In the genomic region with DNA sequence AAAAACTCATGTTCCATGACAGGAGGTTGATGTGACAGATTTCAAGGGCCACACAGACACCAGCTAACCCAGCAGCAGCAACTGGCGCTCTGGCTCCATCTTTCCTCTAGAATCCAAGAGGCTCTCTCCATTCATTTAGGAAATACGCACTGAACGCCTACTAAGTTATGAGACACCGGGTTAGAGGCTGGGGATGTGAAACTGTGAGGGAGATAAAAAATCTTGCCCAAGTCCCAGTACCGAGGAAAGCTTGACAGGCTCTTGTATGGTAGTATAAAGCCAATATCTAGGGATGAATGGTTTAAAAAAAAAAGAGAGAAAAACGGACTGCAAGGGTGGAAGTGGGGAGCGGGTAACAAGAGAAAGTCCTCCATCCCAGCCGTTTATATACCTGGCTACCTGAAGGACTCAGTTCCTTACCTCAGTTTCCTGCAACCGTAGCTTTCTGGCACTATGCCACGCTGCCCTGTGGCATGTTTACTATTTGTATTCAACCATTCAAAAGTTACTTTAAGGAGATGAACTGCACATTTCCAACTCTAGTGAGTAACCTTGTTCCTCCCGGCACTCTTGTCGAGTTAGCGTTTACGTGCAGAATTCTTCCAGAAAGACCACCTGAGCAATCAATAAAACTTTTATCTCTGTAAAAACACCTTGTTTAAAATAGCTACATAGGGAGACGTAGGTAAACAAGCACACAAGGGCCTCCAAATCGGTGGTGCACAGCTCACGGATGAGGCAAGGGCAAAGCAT, we compare ENCODE assay signal across 8 cellular contexts. TPM values are rescaled to one million over a fixed set of nuclear protein-coding genes. Genes with fewer than 3 reads are reported as not detected.
DNase-seq lines count a peak whose midpoint lies in the region; ATAC-seq and TF ChIP-seq lines count a peak whose summit lies in the region.

No MANE protein-coding gene starts in this region.

- no peaks in the 10 kb centered on the region for H3K9me3 ChIP-seq in SK-N-SH
- no peaks in the 10 kb centered on the region for H3K9me3 ChIP-seq in SJSA1 (replicated peaks)

- H3K36me3 ChIP-seq in SK-N-SH (replicated peaks in 1 of 2; ENCODE audit: control insufficient read depth in 1 of 2, insufficient read depth in 2 of 2, low read length in 1 of 2): no peaks in the 10 kb centered on the region
- no peaks in the 10 kb centered on the region for H3K36me3 ChIP-seq in SJSA1

- H3K27me3 Mint-ChIP-seq in progenitor cell of endocrine pancreas: no peaks in the 10 kb centered on the region

- H3F3A ChIP-seq in SK-N-SH (replicated peaks; ENCODE audit: insufficient read depth): peaks cover 7% of the 10 kb centered on the region

- TF ChIP-seq RAD21 in SK-N-SH (IDR thresholded peaks at IDR 0.05; ENCODE audit: low read length): no peak

- H3K4me1 ChIP-seq in SK-N-SH (ENCODE audit: control insufficient read depth in 1 of 2, insufficient read depth in 2 of 2, low read depth in 1 of 2, low read length in 1 of 2): peaks cover 10 to 14% of the 10 kb centered on the region in 2 experiments; a peak in 2 of 4 replicates
- peaks cover 16% of the 10 kb centered on the region for H3K4me1 ChIP-seq in SJSA1 (replicated peaks)

- peak overlapping the region; percentile 38; the same call in 1 of the 2 replicates for H3K9ac ChIP-seq in SK-N-SH

- H3K36me3 Mint-ChIP-seq in progenitor cell of endocrine pancreas (ENCODE audit: insufficient read depth): no peaks in the 10 kb centered on the region

- no peaks in the 10 kb centered on the region for H4K20me1 ChIP-seq in SK-N-SH (ENCODE audit: insufficient read depth)

- DNase-seq in SK-N-SH (no peak), SJSA1 (ENCODE audit: low read depth in 1 of 2, low spot score in 2 of 2) (no peak), fibroblast of pulmonary artery (ENCODE audit: low read depth) (no peak), progenitor cell of endocrine pancreas (ENCODE audit: low spot score, unreplicated experiment) (no peak)
- no peak for DNase-seq in stimulated activated CD4-positive, alpha-beta T cell treated with anti-CD3 and anti-CD28 coated beads, Interleukin-15, amount 100 ng/mL, for 24 hours
- DNase-seq in stimulated activated CD4-positive, alpha-beta T cell treated with anti-CD3 and anti-CD28 coated beads, Interleukin-1b, Interleukin-23, amount 100 ng/mL, for 48 hours: no peak

- H3K4me1 Mint-ChIP-seq in progenitor cell of endocrine pancreas (ENCODE audit: low read depth): peaks cover 16% of the 10 kb centered on the region

- H3K4me3 ChIP-seq in SK-N-SH (ENCODE audit: low read depth in 2 of 2, low read length in 1 of 2) (peak overlapping the region; percentile 56 to 62), SJSA1 (peak overlapping the region; percentile 56), fibroblast of pulmonary artery (replicated peaks; ENCODE audit: low read depth, low read length) (peak overlapping the region; percentile 50)

- ATAC-seq in SK-N-SH treated with all-trans-retinoic acid at 6 μM for 48 hours (no peak), GM21360 (IDR thresholded peaks at IDR 0.05; ENCODE audit: unreplicated experiment) (no peak)

- H3K79me2 ChIP-seq in SK-N-SH (ENCODE audit: insufficient read depth): no peaks in the 10 kb centered on the region

- TF ChIP-seq CTCF in SK-N-SH (IDR thresholded peaks at IDR 0.05) (no peak), fibroblast of pulmonary artery (IDR thresholded peaks at IDR 0.05; ENCODE audit: low read length, missing control alignments) (no peak), progenitor cell of endocrine pancreas (IDR thresholded peaks at IDR 0.05; ENCODE audit: unreplicated experiment) (no peak)

- TF ChIP-seq EP300 in SK-N-SH (IDR thresholded peaks at IDR 0.05; ENCODE audit: borderline replicate concordance in 1 of 2, low read depth in 1 of 2, low read length in 1 of 2): no peak

- no peaks in the 10 kb centered on the region for H3K9me3 Mint-ChIP-seq in progenitor cell of endocrine pancreas (ENCODE audit: low read depth)

- peak overlapping the region; percentile 97 for H3K27ac Mint-ChIP-seq in progenitor cell of endocrine pancreas

- H3K27ac ChIP-seq in SK-N-SH (ENCODE audit: low read depth in 2 of 2, low read length in 1 of 2) (peak overlapping the region; percentile 33 to 79; a peak in 3 of 4 replicates), SJSA1 (no peak overlapping the region)

- no peaks in the 10 kb centered on the region; the same call in 1 of the 2 replicates for H3K27me3 ChIP-seq in SK-N-SH (ENCODE audit: insufficient read depth)
- H3K27me3 ChIP-seq in SJSA1 (replicated peaks): peaks cover 17% of the 10 kb centered on the region

- H3K4me3 Mint-ChIP-seq in progenitor cell of endocrine pancreas (ENCODE audit: low read depth): peak overlapping the region; percentile 84

- H3K4me2 ChIP-seq in SK-N-SH: peak overlapping the region; percentile 65

- POLR2A ChIA-PET in SK-N-SH (lab: Yijun Ruan, JAX): interaction anchor here (0.7 to 1.1 kb wide), 7 partner anchors 11 to 539 kb away, joined by 3 to 4 read pairs (median 4); a partner anchor contains a TSS

- CTCF ChIA-PET in SK-N-SH (lab: Yijun Ruan, JAX): interaction anchor here (0.6 to 1.7 kb wide), 35 partner anchors 11 to 689 kb away, joined by 3 to 17 read pairs (median 4); a partner anchor contains a TSS

- 59% methylated on average over 17 of the region's 17 CpGs for WGBS in SK-N-SH (ENCODE audit: low lambda C conversion rate)

- peak overlapping the region; percentile 77; the same call in 1 of the 2 replicates for H2AFZ ChIP-seq in SK-N-SH (ENCODE audit: low read depth)

- no peaks in the 10 kb centered on the region for H3K9me2 ChIP-seq in SK-N-SH

TF ChIP-seq in SK-N-SH, 30 proteins besides CTCF, POLR2A, EP300 and RAD21 (continues in another document):
- TF ChIP-seq YY1 (IDR thresholded peaks at IDR 0.05; ENCODE audit: low read depth) (no peak), RXRA (IDR thresholded peaks at IDR 0.05; ENCODE audit: borderline replicate concordance, low read depth) (no peak), TAF1 (IDR thresholded peaks at IDR 0.05; ENCODE audit: borderline replicate concordance, low read depth, low read length) (no peak), CHD2 (IDR thresholded peaks at IDR 0.05; ENCODE audit: low read length, partially characterized antibody) (no peak), TEAD4 (IDR thresholded peaks at IDR 0.05; ENCODE audit: borderline replicate concordance, insufficient read depth) (no peak), RFX5 (IDR thresholded peaks at IDR 0.05; ENCODE audit: low read length) (no peak), ELF1 (IDR thresholded peaks at IDR 0.05) (no peak), SMC3 (IDR thresholded peaks at IDR 0.05; ENCODE audit: low read depth, low read length) (no peak)
- TF ChIP-seq, protein P1, sequence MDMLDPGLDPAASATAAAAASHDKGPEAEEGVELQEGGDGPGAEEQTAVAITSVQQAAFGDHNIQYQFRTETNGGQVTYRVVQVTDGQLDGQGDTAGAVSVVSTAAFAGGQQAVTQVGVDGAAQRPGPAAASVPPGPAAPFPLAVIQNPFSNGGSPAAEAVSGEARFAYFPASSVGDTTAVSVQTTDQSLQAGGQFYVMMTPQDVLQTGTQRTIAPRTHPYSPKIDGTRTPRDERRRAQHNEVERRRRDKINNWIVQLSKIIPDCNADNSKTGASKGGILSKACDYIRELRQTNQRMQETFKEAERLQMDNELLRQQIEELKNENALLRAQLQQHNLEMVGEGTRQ (IDR thresholded peaks at IDR 0.05; ENCODE audit: borderline replicate concordance, low read depth, low read length): no peak
- TF ChIP-seq, protein P2, sequence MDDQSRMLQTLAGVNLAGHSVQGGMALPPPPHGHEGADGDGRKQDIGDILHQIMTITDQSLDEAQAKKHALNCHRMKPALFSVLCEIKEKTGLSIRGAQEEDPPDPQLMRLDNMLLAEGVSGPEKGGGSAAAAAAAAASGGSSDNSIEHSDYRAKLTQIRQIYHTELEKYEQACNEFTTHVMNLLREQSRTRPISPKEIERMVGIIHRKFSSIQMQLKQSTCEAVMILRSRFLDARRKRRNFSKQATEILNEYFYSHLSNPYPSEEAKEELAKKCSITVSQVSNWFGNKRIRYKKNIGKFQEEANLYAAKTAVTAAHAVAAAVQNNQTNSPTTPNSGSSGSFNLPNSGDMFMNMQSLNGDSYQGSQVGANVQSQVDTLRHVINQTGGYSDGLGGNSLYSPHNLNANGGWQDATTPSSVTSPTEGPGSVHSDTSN (IDR thresholded peaks at IDR 0.05): no peak

TF ChIP-seq in SK-N-SH treated with all-trans-retinoic acid at 6 μM for 48 hours, 23 proteins besides CTCF, POLR2A, EP300 and RAD21:
- TF ChIP-seq RARB (CRISPR knock-in tag; IDR thresholded peaks at IDR 0.05) (no peak), ISL1 (CRISPR knock-in tag; IDR thresholded peaks at IDR 0.05) (no peak), OSR1 (CRISPR knock-in tag; IDR thresholded peaks at IDR 0.05) (no peak), ZFP30 (CRISPR knock-in tag; IDR thresholded peaks at IDR 0.05) (no peak), ZNF565 (CRISPR knock-in tag; conservative IDR thresholded peaks at IDR 0.05; ENCODE audit: low read depth) (no peak)
TF ChIP-seq in SK-N-SH treated with all-trans-retinoic acid at 6 μM for 48 hours: peak in this region for 0.

RNA-seq across cellular contexts. Expression of a gene that starts 1.7 kb away (rescaled TPM):
- polyA plus RNA-seq in SK-N-SH (2012; rRNA removed): 0.93 and 1.0 TPM in 2 replicates
- 0.80 and 1.1 TPM in 2 replicates for polyA plus RNA-seq in SK-N-SH (2012; cell fraction: cytosol; rRNA removed)
- 1.4 and 1.8 TPM in 2 replicates for polyA plus RNA-seq in SK-N-SH (2012; cell fraction: nucleus; rRNA removed)
- 3.7 and 4.5 TPM in 2 replicates for total RNA-seq in SJSA1 (2014; rRNA removed; shearing (Covaris generic))
- total RNA-seq in progenitor cell of endocrine pancreas: 22.4 and 23.6 TPM in 2 replicates
